In the genomic region with DNA sequence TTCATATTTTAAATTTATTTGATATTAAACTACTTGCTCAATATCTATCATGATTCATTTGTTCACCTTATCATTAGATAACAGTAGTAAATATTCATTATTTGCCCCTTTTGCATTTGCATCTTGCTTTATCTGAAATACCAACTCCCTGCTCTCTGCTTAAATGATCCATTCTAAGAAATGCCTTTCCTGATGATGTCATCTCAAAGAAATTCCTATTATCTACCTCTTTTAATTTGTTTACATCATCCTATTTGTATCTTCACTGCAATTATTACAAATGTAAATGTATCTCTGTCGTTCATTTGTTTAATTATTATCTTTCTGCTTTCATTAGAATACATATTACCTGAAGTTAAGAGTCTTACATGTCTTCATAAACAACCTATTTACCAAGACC, we compare ENCODE assay signal across 23 cellular contexts.
"Had no signal": no experiment of that assay in that cellular context is flagged by ENCODE, and none has a peak within 500 bp of the region (broad histone marks: within the 10 kb centered on the region; RNA-seq: fewer than 3 reads in every experiment).

No MANE protein-coding gene starts in this region.

- H3K27ac ChIP-seq: brain microvascular endothelial cell, coronary artery, dorsolateral prefrontal cortex, WERI-Rb-1 had no signal

- H3K27me3 ChIP-seq: brain microvascular endothelial cell, dorsolateral prefrontal cortex had no signal

- DNase-seq: activated B cell treated with CpG ODN at 0.5 μM for 24 hours; activated CD4-positive, alpha-beta T cell treated with anti-CD3 and anti-CD28 coated beads for 48 hours; activated CD4-positive, alpha-beta T cell treated with anti-CD3 and anti-CD28 coated beads, Interleukin-2, amount 50 U/mL, for 1 hour; activated CD4-positive, alpha-beta T cell treated with anti-CD3 and anti-CD28 coated beads, Interleukin-2, amount 50 U/mL, for 48 hours; activated CD8-positive, alpha-beta memory T cell treated with anti-CD3 and anti-CD28 coated beads for 24 hours; activated CD8-positive, alpha-beta T cell treated with anti-CD3 and anti-CD28 coated beads for 36 hours; activated effector memory CD4-positive, alpha-beta T cell treated with Interleukin-2 at 50 U/mL for 16 hours; activated gamma-delta T cell treated with Interleukin-2 at 50 U/mL for 16 hours; activated naive CD4-positive, alpha-beta T cell treated with anti-CD3 and anti-CD28 coated beads, Interleukin-2, amount 50 U/mL, for 16 hours; activated naive CD4-positive, alpha-beta T cell treated with Interleukin-2 at 50 U/mL for 16 hours; activated T-cell treated with anti-CD3 and anti-CD28 coated beads, Interleukin-2, amount 50 U/mL, for 4 hours; amniotic stem cell; anterior cingulate cortex; brain microvascular endothelial cell; dorsolateral prefrontal cortex; effector memory CD4-positive, alpha-beta T cell; endodermal cell; foreskin fibroblast; T-helper 1 cell; T-helper 17 cell; T1000; WERI-Rb-1 had no signal

- H3K36me3 ChIP-seq: brain microvascular endothelial cell, WERI-Rb-1 had no signal

- H3K4me3 ChIP-seq: coronary artery, dorsolateral prefrontal cortex had no signal
